ENCODE assay signal across 8 cellular contexts in genomic region chr19:4669723-4670480, GRCh38. TPM values are rescaled to one million over a fixed set of nuclear protein-coding genes. Genes with fewer than 3 reads are reported as not detected.
DNase-seq lines count a peak whose midpoint lies in the region; ATAC-seq and TF ChIP-seq lines count a peak whose summit lies in the region.

Gene MYDGF, minus strand, starts transcription at chr19:4670342. Its CDS starts 8 bp downstream, at chr19:4670334.

- DNase-seq in GM06990 (ENCODE audit: extremely low read depth, insufficient read length) (peak; percentile 90), NCI-H146 treated with DMSO at 0.1 percent for 48 hours (lab: John Stamatoyannopoulos, UW; ENCODE audit: unreplicated experiment) (peak; percentile 34), T-cell (peak; percentile 82 to 96 (median 90)), adipocyte (ENCODE audit: low read depth) (peak; percentile 97), heart left ventricle (peak; percentile 94 to 97 (median 95)), posterior cingulate gyrus (peak; percentile 85 to 99 (median 92)), transverse colon (peak; percentile 94)

- ATAC-seq in HG02678 (IDR thresholded peaks at IDR 0.05; ENCODE audit: unreplicated experiment) (peak; percentile 98), T-cell (replicated peaks in 1 of 4) (peak; percentile 98 to 99 (median 98)), heart left ventricle (peak; percentile 97 to 99 (median 98))

- H3K27ac ChIP-seq in heart left ventricle (peak within 1 kb of the TSS; percentile 29 to 85 (median 76)), transverse colon (peak within 1 kb of the TSS; percentile 77 to 91 (median 85))

- H3K4me3 Mint-ChIP-seq in T-cell = peak within 1 kb of the TSS; percentile 83 to 86 (median 85)

- peak within 1 kb of the TSS; percentile 62 to 78 for H3K27ac Mint-ChIP-seq in T-cell

- TF ChIP-seq POLR2A in heart left ventricle (IDR thresholded peaks at IDR 0.05) (peak in 1 of 2 donors; percentile 57), transverse colon (IDR thresholded peaks at IDR 0.05) (peak; percentile 57)

- H3K4me3 ChIP-seq in GM06990 (replicated peaks; ENCODE audit: low read depth, low read length) (peak within 1 kb of the TSS; percentile 98), adipocyte (ENCODE audit: low read length) (peak within 1 kb of the TSS; percentile 96), heart left ventricle (peak within 1 kb of the TSS; percentile 53 to 95 (median 86)), transverse colon (peak within 1 kb of the TSS; percentile 81 to 95 (median 83))

- H3K27me3 Mint-ChIP-seq in T-cell = no peaks in the 10 kb centered on the region

- TF ChIP-seq CTCF in GM06990 (IDR thresholded peaks at IDR 0.05; ENCODE audit: insufficient read depth, low read length, poor library complexity, severe bottlenecking) (no peak), heart left ventricle (IDR thresholded peaks at IDR 0.05) (no peak), transverse colon (IDR thresholded peaks at IDR 0.05) (no peak)

- 0 to 1% (median 1%) methylated on average over 24 to 75 of the region's 75 CpGs for WGBS in heart left ventricle, 4 donors
- WGBS in transverse colon (ENCODE audit: low coverage in 1 of 2), 2 donors = 0% methylated on average over 30 of the region's 75 CpGs; no CpG with 5 or more reads in 1 of the 2 donors

- H3K9me3 Mint-ChIP-seq in T-cell = no peaks in the 10 kb centered on the region

- peaks cover 8 to 22% (median 17%) of the 10 kb centered on the region in 3 donors for H3K4me1 Mint-ChIP-seq in T-cell

- H3K9me3 ChIP-seq in adipocyte (ENCODE audit: control insufficient read depth, low read length) (no peaks in the 10 kb centered on the region), heart left ventricle (no peaks in the 10 kb centered on the region), transverse colon (no peaks in the 10 kb centered on the region)

- TF ChIP-seq EP300 in transverse colon (IDR thresholded peaks at IDR 0.05; ENCODE audit: low read depth) = no peak

- intact Hi-C loops in heart left ventricle (cut with DNase I) = loop anchor here in 4 of 10 donors (5.0 kb wide), 2 partner anchors 37 to 52 kb away; partner anchors contain the start of gene DPP9 (in 2 of the 4)
- intact Hi-C loops in posterior cingulate gyrus (cut with DNase I) = no loop called here
- intact Hi-C loops in transverse colon (cut with DNase I; ENCODE audit: low total_unique reads) = no loop called here

- H3K36me3 ChIP-seq in GM06990 (ENCODE audit: control insufficient read depth, insufficient read depth, low read length) = peaks cover 4% of the 10 kb centered on the region
- H3K36me3 ChIP-seq in adipocyte (ENCODE audit: control insufficient read depth, insufficient read depth, low read length, severe bottlenecking) = peaks cover 33% of the 10 kb centered on the region
- H3K36me3 ChIP-seq in heart left ventricle = peaks cover 0 to 45% (median 33%) of the 10 kb centered on the region in 9 donors
- H3K36me3 ChIP-seq in transverse colon = peaks cover 0 to 14% (median 2%) of the 10 kb centered on the region in 4 donors

- H3K9ac ChIP-seq in adipocyte (ENCODE audit: low read length) = peak within 1 kb of the TSS; percentile 94

- POLR2A ChIA-PET in T-cell (lab: Charles Lee) = no interaction called here

- peaks cover 5% of the 10 kb centered on the region for H3K36me3 Mint-ChIP-seq in T-cell

- H3K4me1 ChIP-seq in adipocyte (ENCODE audit: control insufficient read depth, insufficient read depth, low read length) (peaks cover 8% of the 10 kb centered on the region), heart left ventricle (peaks cover 0 to 30% (median 20%) of the 10 kb centered on the region in 12 donors), transverse colon (peaks cover 8 to 13% (median 12%) of the 10 kb centered on the region in 4 donors)

- CTCF ChIA-PET in T-cell (lab: Charles Lee) = interaction anchor here in 1 of 2 donors (0.5 to 0.6 kb wide), 2 partner anchors 1159 to 1517 kb away, joined by 3 to 4 read pairs; no protein-coding TSS in a partner anchor

- H3K27me3 ChIP-seq in GM06990 (replicated peaks; ENCODE audit: control insufficient read depth, insufficient read depth, low read length) (no peaks in the 10 kb centered on the region), adipocyte (replicated peaks; ENCODE audit: control insufficient read depth, insufficient read depth, low read length) (no peaks in the 10 kb centered on the region), heart left ventricle (no peaks in the 10 kb centered on the region), transverse colon (no peaks in the 10 kb centered on the region)

- in situ Hi-C loops in transverse colon (cut with MboI; ENCODE audit: low pct_ligation_motif_present in 1 of 4, low pct_unique_long_range_greater_than_20kb in 1 of 4, low sequenced_read_pairs in 3 of 4) = no loop called here

RNA-seq across cellular contexts. Expression of gene MYDGF, which starts in this region (rescaled TPM):
- total RNA-seq in T-cell (10 to 100 TPM; 27.5 to 46.4 (median 38.3) TPM), heart left ventricle (10 to 100 TPM; 19.1 to 49.1 (median 25.5) TPM), transverse colon (10 to 100 TPM in 2 of 4 donors, 1 to 10 TPM in 2; 3.6 to 44.5 (median 22.0) TPM)
- polyA plus RNA-seq in heart left ventricle = 100 to 1,000 TPM in 1 of 2 donors, 10 to 100 TPM in 1; 33.1 to 201 TPM

Comparison
In these comparisons a context has a peak if more than half of its experiments do, and no peak if none do; other contexts are left out.
1. Peak in every context shown above with its lines: DNase-seq, ATAC-seq, H3K4me3 ChIP-seq and H3K27ac ChIP-seq.
2. DNase-seq: peak in every context shown above with its lines; median percentile 97 in adipocyte; 95 in heart left ventricle; 94 in transverse colon; 92 in posterior cingulate gyrus; 90 in GM06990; 90 in T-cell; 34 in NCI-H146 treated with DMSO at 0.1 percent for 48 hours.